8 cellular contexts compared by ENCODE assay signal in genomic region chr14:48537600-48537999, GRCh38.
"Had no signal": no experiment of that assay in that cellular context is flagged by ENCODE, and none has a peak within 500 bp of the region (broad histone marks: within the 10 kb centered on the region; RNA-seq: fewer than 3 reads in every experiment).

No MANE protein-coding gene starts in this region.

- DNase-seq: GDM1, GF-D8 had no signal

- H3K4me3 ChIP-seq: GM12878 had no signal

- ATAC-seq: GM12878 had no signal

- FAIRE-seq: G401.6, GM12878, GM12891, GM12892, GM18507, GM19239 had no signal
